1 cellular context compared by ENCODE assay signal in genomic region chr15:67843571-67844387, GRCh38.
TF ChIP-seq lines count a peak whose summit lies in the region.

No MANE protein-coding gene starts in this region.

TF ChIP-seq in endothelial cell of umbilical vein, 7 proteins besides CTCF, POLR2A, EP300 and RAD21:
- TF ChIP-seq, protein P1, sequence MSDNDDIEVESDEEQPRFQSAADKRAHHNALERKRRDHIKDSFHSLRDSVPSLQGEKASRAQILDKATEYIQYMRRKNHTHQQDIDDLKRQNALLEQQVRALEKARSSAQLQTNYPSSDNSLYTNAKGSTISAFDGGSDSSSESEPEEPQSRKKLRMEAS (IDR thresholded peaks at IDR 0.05; ENCODE audit: insufficient read depth, insufficient read length) = no peak
- TF ChIP-seq POLR2AphosphoS5 (IDR thresholded peaks at IDR 0.05; ENCODE audit: insufficient read depth, low read depth, low read length) (no peak), GATA2 (IDR thresholded peaks at IDR 0.05; ENCODE audit: insufficient read depth, insufficient read length, low read depth, low read length) (no peak), MYC (IDR thresholded peaks at IDR 0.05; ENCODE audit: low read depth, low read length) (no peak), FOS (IDR thresholded peaks at IDR 0.05; ENCODE audit: borderline replicate concordance, insufficient read depth, low read length) (no peak), EZH2 (IDR thresholded peaks at IDR 0.05; ENCODE audit: borderline replicate concordance, low read depth, low read length, severe bottlenecking) (no peak), JUN (IDR thresholded peaks at IDR 0.05; ENCODE audit: borderline replicate concordance, insufficient read depth, insufficient read length, low read depth) (no peak)
